8 cellular contexts compared by ENCODE assay signal in genomic region chr20:53596188-53597084, GRCh38. TPM values are rescaled to one million over a fixed set of nuclear protein-coding genes. Genes with fewer than 3 reads are reported as not detected.
A peak's percentile ranks its signal among the peaks of the same experiment; 100 is the strongest.
DNase-seq lines count a peak whose midpoint lies in the region; ATAC-seq and TF ChIP-seq lines count a peak whose summit lies in the region.
"Not testable (repeated sequence)": the region's sequence is repeated elsewhere in the genome, so short reads cannot be mapped to it uniquely, and the experiment has no call there.

No MANE protein-coding gene starts in this region.

- peak overlapping the region; percentile 99 for H3K27ac Mint-ChIP-seq in activated naive CD4-positive, alpha-beta T cell treated with anti-CD3 and anti-CD28 coated beads, Interleukin-2, amount 10 ng/mL, durations not matched to agents 7 days and 5 days
- H3K27ac Mint-ChIP-seq in naive thymus-derived CD4-positive, alpha-beta T cell, result peak overlapping the region; percentile 90 to 99 (median 93)
- H3K27ac Mint-ChIP-seq in stimulated activated naive B cell treated with anti-CD40 and anti-IgM and Interleukin-4, amounts not matched to agents 10 μg/mL and 1 μg/mL and 100 μg/mL, for 72 hours, result peak overlapping the region; percentile 25

- H4K20me1 ChIP-seq in BLaER1, result not testable (repeated sequence)

- not testable (repeated sequence) for DNase-seq in RWPE2 (ENCODE audit: low spot score); stimulated activated naive B cell treated with anti-CD40 and anti-IgM and Interleukin-4, amounts not matched to agents 10 μg/mL and 1 μg/mL and 100 μg/mL, for 72 hours
- DNase-seq in activated naive CD4-positive, alpha-beta T cell treated with anti-CD3 and anti-CD28 coated beads, Interleukin-2, amount 10 ng/mL, durations not matched to agents 7 days and 5 days, result peak; percentile 46
- DNase-seq in naive thymus-derived CD4-positive, alpha-beta T cell, result peak in 5 of 9 donors; percentile 19 to 60 (median 46)

- intact Hi-C loops in naive thymus-derived CD4-positive, alpha-beta T cell (cut with micrococcal nuclease), result loop anchor here in 1 of 2 donors (5.0 kb wide), 1 partner anchor 96 kb away; no protein-coding TSS in a partner anchor

- peaks cover 55% of the 10 kb centered on the region for H3K4me1 Mint-ChIP-seq in activated naive CD4-positive, alpha-beta T cell treated with anti-CD3 and anti-CD28 coated beads, Interleukin-2, amount 10 ng/mL, durations not matched to agents 7 days and 5 days
- H3K4me1 Mint-ChIP-seq in naive thymus-derived CD4-positive, alpha-beta T cell, result peaks cover 19 to 67% (median 56%) of the 10 kb centered on the region in 7 donors
- peaks cover 20 to 46% of the 10 kb centered on the region in 2 donors for H3K4me1 Mint-ChIP-seq in stimulated activated naive B cell treated with anti-CD40 and anti-IgM and Interleukin-4, amounts not matched to agents 10 μg/mL and 1 μg/mL and 100 μg/mL, for 72 hours

- H3K4me3 ChIP-seq in BLaER1; HUES64 (ENCODE audit: low read length); ectodermal cell (ENCODE audit: insufficient read depth, low read depth, low read length): not testable (repeated sequence)
- H3K4me3 ChIP-seq in RWPE2 (ENCODE audit: severe bottlenecking), result peak overlapping the region; percentile 7
- peak overlapping the region; percentile 40 for H3K4me3 ChIP-seq in iPS-18a (ENCODE audit: low read length)
- peak overlapping the region; percentile 41 for H3K4me3 ChIP-seq in naive thymus-derived CD4-positive, alpha-beta T cell (ENCODE audit: low read length)

- H3K9ac ChIP-seq in BLaER1, result not testable (repeated sequence)
- H3K9ac ChIP-seq in HUES64 (ENCODE audit: low read depth, low read length) (peak overlapping the region; percentile 14; the same call in 1 of the 2 replicates), iPS-18a (ENCODE audit: low read length) (peak overlapping the region; percentile 32)

- TF ChIP-seq CTCF in RWPE2 (IDR thresholded peaks at IDR 0.05; ENCODE audit: poor library complexity, severe bottlenecking), result not testable (repeated sequence)

- peak; percentile 24 for ATAC-seq in RWPE2 (ENCODE audit: low read depth)
- not testable (repeated sequence) for ATAC-seq in naive thymus-derived CD4-positive, alpha-beta T cell; stimulated activated naive B cell treated with anti-CD40 and anti-IgM and Interleukin-4, amounts not matched to agents 10 μg/mL and 1 μg/mL and 100 μg/mL, for 72 hours (replicated peaks)

- not testable (repeated sequence) for H3K9me3 Mint-ChIP-seq in activated naive CD4-positive, alpha-beta T cell treated with anti-CD3 and anti-CD28 coated beads, Interleukin-2, amount 10 ng/mL, durations not matched to agents 7 days and 5 days; naive thymus-derived CD4-positive, alpha-beta T cell; stimulated activated naive B cell treated with anti-CD40 and anti-IgM and Interleukin-4, amounts not matched to agents 10 μg/mL and 1 μg/mL and 100 μg/mL, for 72 hours

- H3K4me2 ChIP-seq in BLaER1, result peak overlapping the region; percentile 88

- not testable (repeated sequence) for H3K9me3 ChIP-seq in BLaER1; HUES64 (ENCODE audit: insufficient read depth, low read depth, low read length); RWPE2 (ENCODE audit: severe bottlenecking); ectodermal cell (ENCODE audit: control insufficient read depth, low read length); iPS-18a (ENCODE audit: control insufficient read depth, low read depth, low read length); naive thymus-derived CD4-positive, alpha-beta T cell (ENCODE audit: control insufficient read depth in 2 of 3, low read length in 3 of 3)

- CTCF ChIA-PET in activated naive CD4-positive, alpha-beta T cell treated with anti-CD3 and anti-CD28 coated beads, Interleukin-2, amount 10 ng/mL, durations not matched to agents 7 days and 5 days (lab: Charles Lee), result interaction anchor here (0.8 to 1.2 kb wide), 8 partner anchors 13 to 343 kb away, joined by 3 to 6 read pairs (median 3); no protein-coding TSS in a partner anchor
- CTCF ChIA-PET in naive thymus-derived CD4-positive, alpha-beta T cell (lab: Charles Lee), result interaction anchor here (0.6 to 1.7 kb wide), 11 partner anchors 13 to 343 kb away, joined by 3 to 6 read pairs (median 4); no protein-coding TSS in a partner anchor

- WGBS in HUES64, result 66% methylated on average over 10 of the region's 13 CpGs
- WGBS in ectodermal cell, 2 experiments, result 55 to 61% methylated on average over 10 to 12 of the region's 13 CpGs

- peak overlapping the region; percentile 81 for H3K4me3 Mint-ChIP-seq in activated naive CD4-positive, alpha-beta T cell treated with anti-CD3 and anti-CD28 coated beads, Interleukin-2, amount 10 ng/mL, durations not matched to agents 7 days and 5 days
- peak overlapping the region; percentile 79 to 93 (median 86) for H3K4me3 Mint-ChIP-seq in naive thymus-derived CD4-positive, alpha-beta T cell
- H3K4me3 Mint-ChIP-seq in stimulated activated naive B cell treated with anti-CD40 and anti-IgM and Interleukin-4, amounts not matched to agents 10 μg/mL and 1 μg/mL and 100 μg/mL, for 72 hours, result peak overlapping the region; percentile 54 to 59

- H3K4me1 ChIP-seq in BLaER1 (peaks cover 32% of the 10 kb centered on the region), HUES64 (ENCODE audit: insufficient read depth, low read length) (peaks cover 51% of the 10 kb centered on the region), RWPE2 (ENCODE audit: insufficient read depth, poor library complexity, severe bottlenecking) (peaks cover 31% of the 10 kb centered on the region), ectodermal cell (ENCODE audit: control insufficient read depth, insufficient read depth, low read length) (peaks cover 12% of the 10 kb centered on the region), iPS-18a (ENCODE audit: control insufficient read depth, low read depth, low read length) (peaks cover 23% of the 10 kb centered on the region)
- peaks cover 10 to 21% of the 10 kb centered on the region in 2 donors for H3K4me1 ChIP-seq in naive thymus-derived CD4-positive, alpha-beta T cell (ENCODE audit: control insufficient read depth in 2 of 2, insufficient read depth in 2 of 2, low read length in 2 of 2)

- peaks cover 43% of the 10 kb centered on the region for H3K36me3 Mint-ChIP-seq in activated naive CD4-positive, alpha-beta T cell treated with anti-CD3 and anti-CD28 coated beads, Interleukin-2, amount 10 ng/mL, durations not matched to agents 7 days and 5 days
- peaks cover 0 to 17% (median 7%) of the 10 kb centered on the region in 5 donors for H3K36me3 Mint-ChIP-seq in naive thymus-derived CD4-positive, alpha-beta T cell
- H3K36me3 Mint-ChIP-seq in stimulated activated naive B cell treated with anti-CD40 and anti-IgM and Interleukin-4, amounts not matched to agents 10 μg/mL and 1 μg/mL and 100 μg/mL, for 72 hours, result peaks cover 9 to 13% of the 10 kb centered on the region in 2 donors

- not testable (repeated sequence) for H3K27ac ChIP-seq in BLaER1; iPS-18a (ENCODE audit: low read length)
- peak overlapping the region; percentile 95; the same call in 1 of the 2 replicates for H3K27ac ChIP-seq in HUES64 (ENCODE audit: low read depth, low read length)
- peak overlapping the region; percentile 91 for H3K27ac ChIP-seq in RWPE2 (ENCODE audit: poor library complexity, severe bottlenecking)
- peak overlapping the region; percentile 36 for H3K27ac ChIP-seq in ectodermal cell (ENCODE audit: insufficient read depth, low read depth, low read length, poor library complexity, severe bottlenecking)
- peak overlapping the region; percentile 95 for H3K27ac ChIP-seq in naive thymus-derived CD4-positive, alpha-beta T cell (ENCODE audit: low read depth, low read length)

- not testable (repeated sequence) for H3K27me3 ChIP-seq in BLaER1; HUES64 (ENCODE audit: insufficient read depth, low read length); RWPE2 (ENCODE audit: insufficient read depth, poor library complexity, severe bottlenecking); ectodermal cell (ENCODE audit: control insufficient read depth, insufficient read depth, low read length, poor library complexity, severe bottlenecking); iPS-18a (ENCODE audit: control insufficient read depth, insufficient read depth, low read length); naive thymus-derived CD4-positive, alpha-beta T cell (ENCODE audit: control insufficient read depth in 2 of 2, insufficient read depth in 2 of 2, low read length in 2 of 2)

- not testable (repeated sequence) for H3K36me3 ChIP-seq in BLaER1; HUES64 (ENCODE audit: insufficient read depth, low read length); RWPE2 (ENCODE audit: low read depth); ectodermal cell (ENCODE audit: control insufficient read depth, insufficient read depth, low read length); iPS-18a (ENCODE audit: control insufficient read depth, low read depth, low read length); naive thymus-derived CD4-positive, alpha-beta T cell (ENCODE audit: control insufficient read depth in 2 of 3, insufficient read depth in 3 of 3, low read length in 3 of 3)

- not testable (repeated sequence) for H3K27me3 Mint-ChIP-seq in activated naive CD4-positive, alpha-beta T cell treated with anti-CD3 and anti-CD28 coated beads, Interleukin-2, amount 10 ng/mL, durations not matched to agents 7 days and 5 days; naive thymus-derived CD4-positive, alpha-beta T cell; stimulated activated naive B cell treated with anti-CD40 and anti-IgM and Interleukin-4, amounts not matched to agents 10 μg/mL and 1 μg/mL and 100 μg/mL, for 72 hours

- POLR2A ChIA-PET in naive thymus-derived CD4-positive, alpha-beta T cell (lab: Charles Lee), result interaction anchor here (0.5 to 7.1 kb wide), 19 partner anchors 14 to 338 kb away, joined by 3 to 136 read pairs (median 6); no protein-coding TSS in a partner anchor

RNA-seq across cellular contexts. Expression of gene ZNF217, which starts 2.8 kb away (rescaled TPM):
- 33.1 TPM for polyA plus RNA-seq in HUES64 (2013, experiment 1 of 2)
- 40.0 TPM for polyA plus RNA-seq in HUES64 (2013, experiment 2 of 2)
- polyA plus RNA-seq in ectodermal cell (2013, experiment 1 of 4), result 81.2 TPM
- polyA plus RNA-seq in ectodermal cell (2013, experiment 2 of 4), result 84.0 TPM
- polyA plus RNA-seq in ectodermal cell (2013, experiment 3 of 4), result 63.1 TPM
- 74.4 TPM for polyA plus RNA-seq in ectodermal cell (2013, experiment 4 of 4)
- 100 to 1,000 TPM in 3 of 5 experiments, 10 to 100 TPM in 2; 72.6 to 104 (median 100) TPM for total RNA-seq in naive thymus-derived CD4-positive, alpha-beta T cell
- 10 to 100 TPM; 17.3 to 55.2 TPM for polyA plus RNA-seq in naive thymus-derived CD4-positive, alpha-beta T cell

Comparison
In these comparisons a context has a peak if more than half of its experiments do, and no peak if none do; other contexts are left out.
1. H3K27ac Mint-ChIP-seq: peak in every context shown above with its lines; median percentile 99 in activated naive CD4-positive, alpha-beta T cell treated with anti-CD3 and anti-CD28 coated beads, Interleukin-2, amount 10 ng/mL, durations not matched to agents 7 days and 5 days; 93 in naive thymus-derived CD4-positive, alpha-beta T cell; 25 in stimulated activated naive B cell treated with anti-CD40 and anti-IgM and Interleukin-4, amounts not matched to agents 10 μg/mL and 1 μg/mL and 100 μg/mL, for 72 hours.